Comparison of ENCODE assay signal across 11 cellular contexts in genomic region chr2:170266358-170266757, GRCh38.
"Had no signal": no experiment of that assay in that cellular context is flagged by ENCODE, and none has a peak within 500 bp of the region (broad histone marks: within the 10 kb centered on the region; RNA-seq: fewer than 3 reads in every experiment).

No MANE protein-coding gene starts in this region.

- H3K4me2 ChIP-seq: GM23338 had no signal

- FAIRE-seq: H1, H54 had no signal

- H2AFZ ChIP-seq: GM23248, GM23338 had no signal

- ATAC-seq: GM23338, HCT116 had no signal

- H3K27ac ChIP-seq: GM23248 had no signal

- H3K4me1 ChIP-seq: HAP-1 had no signal

- H3K9me3 ChIP-seq: HAP-1 had no signal

- H3K36me3 ChIP-seq: HAP-1 had no signal

- DNase-seq: GM23248, GOT3, H7, H9, HCEC 1CT, HFFc6 had no signal

- H3K4me3 ChIP-seq: GM23248, GM23338, HAP-1 had no signal

- H3K9ac ChIP-seq: GM23248 had no signal
